Comparison of ENCODE assay signal across 9 cellular contexts in the genomic region with DNA sequence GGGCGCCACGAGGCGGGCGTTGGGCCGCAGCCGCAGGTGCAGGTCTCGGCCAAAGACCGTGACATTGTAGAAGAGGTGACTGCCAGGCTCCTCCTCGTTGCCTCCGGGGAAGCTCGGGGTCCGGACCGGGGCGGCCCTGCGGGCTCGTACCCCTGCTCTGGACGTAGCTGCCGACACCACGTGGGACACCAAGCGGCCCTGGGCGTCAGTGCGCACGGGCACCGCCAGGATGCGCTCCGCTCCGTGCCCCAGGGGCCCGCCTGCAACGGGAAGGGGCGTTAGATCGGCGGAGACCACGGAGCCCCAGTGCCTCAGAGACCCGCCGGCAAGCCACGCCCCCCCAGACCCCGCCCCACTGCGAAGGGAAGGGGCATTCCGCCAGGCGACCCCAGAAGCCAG. TPM values are rescaled to one million over a fixed set of nuclear protein-coding genes. Genes with fewer than 3 reads are reported as not detected.
DNase-seq lines count a peak whose midpoint lies in the region; ATAC-seq, FAIRE-seq and TF ChIP-seq lines count a peak whose summit lies in the region.
"Had no signal": no experiment of that assay in that cellular context is flagged by ENCODE, and none has a peak within 500 bp of the region (broad histone marks: within the 10 kb centered on the region; RNA-seq: fewer than 3 reads in every experiment).

No MANE protein-coding gene starts in this region.

- peaks cover 12% of the 10 kb centered on the region for H4K20me1 ChIP-seq in astrocyte (ENCODE audit: insufficient read depth, low read length)

- H3K36me3 Mint-ChIP-seq in activated CD4-positive, alpha-beta memory T cell treated with anti-CD3 and anti-CD28 coated beads for 36 hours: no peaks in the 10 kb centered on the region
- H3K36me3 Mint-ChIP-seq in activated CD4-positive, alpha-beta memory T cell treated with anti-CD3 and anti-CD28 coated beads, Interleukin-2, amount 10 ng/mL, durations not matched to agents 7 days and 5 days (ENCODE audit: low read depth): no peaks in the 10 kb centered on the region
- H3K36me3 Mint-ChIP-seq in astrocyte (ENCODE audit: low read depth, unreplicated experiment): peaks cover 6% of the 10 kb centered on the region

- no peaks in the 10 kb centered on the region for H3K79me2 ChIP-seq in astrocyte (ENCODE audit: insufficient read depth, low read length)

- no peaks in the 10 kb centered on the region for H3K9me3 Mint-ChIP-seq in activated CD4-positive, alpha-beta memory T cell treated with anti-CD3 and anti-CD28 coated beads for 36 hours
- H3K9me3 Mint-ChIP-seq in activated CD4-positive, alpha-beta memory T cell treated with anti-CD3 and anti-CD28 coated beads, Interleukin-2, amount 10 ng/mL, durations not matched to agents 7 days and 5 days: no peaks in the 10 kb centered on the region
- peaks cover 5% of the 10 kb centered on the region for H3K9me3 Mint-ChIP-seq in astrocyte (ENCODE audit: unreplicated experiment)
- H3K9me3 Mint-ChIP-seq: T-helper 1 cell treated with Interleukin-12 subunit alpha and Interleukin-12 subunit beta and Interleukin-4 antibody, amounts not matched to agents 30 μg/mL and 1 μg/mL, for 36 hours had no signal

- peaks cover 46% of the 10 kb centered on the region for H3K27me3 Mint-ChIP-seq in activated CD4-positive, alpha-beta memory T cell treated with anti-CD3 and anti-CD28 coated beads for 36 hours
- peaks cover 49% of the 10 kb centered on the region for H3K27me3 Mint-ChIP-seq in activated CD4-positive, alpha-beta memory T cell treated with anti-CD3 and anti-CD28 coated beads, Interleukin-2, amount 10 ng/mL, durations not matched to agents 7 days and 5 days
- H3K27me3 Mint-ChIP-seq in astrocyte (ENCODE audit: low read depth, unreplicated experiment): peaks cover 68% of the 10 kb centered on the region

- H3K27ac ChIP-seq in astrocyte (ENCODE audit: low read depth, low read length) (no peak overlapping the region), tibial nerve (peak overlapping the region in 1 of 4 donors; percentile 77)

- TF ChIP-seq CTCF in astrocyte (IDR thresholded peaks at IDR 0.05; ENCODE audit: insufficient read depth, low read depth, low read length): no peak
- TF ChIP-seq CTCF in tibial nerve (IDR thresholded peaks at IDR 0.05): peak; percentile 16 to 80 (median 61)

- POLR2A ChIA-PET in activated CD4-positive, alpha-beta memory T cell treated with anti-CD3 and anti-CD28 coated beads for 36 hours (lab: Charles Lee): interaction anchor here (1.1 kb wide), 1 partner anchor 207 kb away, joined by 3 read pairs; a partner anchor contains a TSS
- POLR2A ChIA-PET in activated CD4-positive, alpha-beta memory T cell treated with anti-CD3 and anti-CD28 coated beads, Interleukin-2, amount 10 ng/mL, durations not matched to agents 7 days and 5 days (lab: Charles Lee): no interaction called here

- peak; percentile 20 for DNase-seq in activated CD4-positive, alpha-beta memory T cell treated with anti-CD3 and anti-CD28 coated beads for 36 hours
- no peak for DNase-seq in activated CD4-positive, alpha-beta memory T cell treated with anti-CD3 and anti-CD28 coated beads, Interleukin-2, amount 10 ng/mL, durations not matched to agents 7 days and 5 days
- DNase-seq in astrocyte (ENCODE audit: low read depth): no peak
- DNase-seq in islet precursor cell: peak; percentile 78
- no peak for DNase-seq in tibial nerve (ENCODE audit: low spot score in 2 of 2)
- no peak for DNase-seq in NCI-H1694 (lab: John Stamatoyannopoulos, UW)

- H3K4me1 Mint-ChIP-seq in activated CD4-positive, alpha-beta memory T cell treated with anti-CD3 and anti-CD28 coated beads for 36 hours (ENCODE audit: low read depth): peaks cover 7% of the 10 kb centered on the region
- H3K4me1 Mint-ChIP-seq in activated CD4-positive, alpha-beta memory T cell treated with anti-CD3 and anti-CD28 coated beads, Interleukin-2, amount 10 ng/mL, durations not matched to agents 7 days and 5 days: peaks cover 6% of the 10 kb centered on the region
- H3K4me1 Mint-ChIP-seq in astrocyte (ENCODE audit: low read depth, unreplicated experiment): peaks cover 12% of the 10 kb centered on the region

- TF ChIP-seq EP300 in tibial nerve (IDR thresholded peaks at IDR 0.05): no peak

- H3K4me2 ChIP-seq in astrocyte (ENCODE audit: low read length): peak overlapping the region; percentile 86

- H2AFZ ChIP-seq in astrocyte (ENCODE audit: low read depth, low read length): peak overlapping the region; percentile 77

- H3K4me3 ChIP-seq in astrocyte (ENCODE audit: insufficient read depth, low read depth, low read length) (peak overlapping the region; percentile 60), tibial nerve (peak overlapping the region; percentile 44 to 78 (median 60))

- H3K27ac Mint-ChIP-seq in activated CD4-positive, alpha-beta memory T cell treated with anti-CD3 and anti-CD28 coated beads for 36 hours: no peak overlapping the region
- no peak overlapping the region for H3K27ac Mint-ChIP-seq in activated CD4-positive, alpha-beta memory T cell treated with anti-CD3 and anti-CD28 coated beads, Interleukin-2, amount 10 ng/mL, durations not matched to agents 7 days and 5 days
- no peak overlapping the region for H3K27ac Mint-ChIP-seq in astrocyte (ENCODE audit: unreplicated experiment)
- H3K27ac Mint-ChIP-seq: T-helper 1 cell treated with Interleukin-12 subunit alpha and Interleukin-12 subunit beta and Interleukin-4 antibody, amounts not matched to agents 30 μg/mL and 1 μg/mL, for 36 hours had no signal

- ATAC-seq in GM19351 (IDR thresholded peaks at IDR 0.05; ENCODE audit: unreplicated experiment) (no peak), GM18870 (IDR thresholded peaks at IDR 0.05; ENCODE audit: unreplicated experiment) (no peak)

- no peak for FAIRE-seq in astrocyte (lab: Jason Lieb, UNC)

- peaks cover 3% of the 10 kb centered on the region for H3K27me3 ChIP-seq in astrocyte (ENCODE audit: insufficient read depth, low read length)
- H3K27me3 ChIP-seq in tibial nerve: peaks cover 0 to 8% of the 10 kb centered on the region in 2 donors

- CTCF ChIA-PET in activated CD4-positive, alpha-beta memory T cell treated with anti-CD3 and anti-CD28 coated beads for 36 hours (lab: Charles Lee): interaction anchor here (0.6 to 1.3 kb wide), 2 partner anchors 150 to 1337 kb away, joined by 3 to 4 read pairs; no protein-coding TSS in a partner anchor
- CTCF ChIA-PET in activated CD4-positive, alpha-beta memory T cell treated with anti-CD3 and anti-CD28 coated beads, Interleukin-2, amount 10 ng/mL, durations not matched to agents 7 days and 5 days (lab: Charles Lee): no interaction called here

- WGBS in tibial nerve, 2 donors: 0 to 9% methylated on average over 11 to 19 of the region's 40 CpGs

- H3K9me3 ChIP-seq in astrocyte (ENCODE audit: insufficient read depth, low read depth, low read length) (no peaks in the 10 kb centered on the region), tibial nerve (no peaks in the 10 kb centered on the region)

- no peak overlapping the region for H3K4me3 Mint-ChIP-seq in activated CD4-positive, alpha-beta memory T cell treated with anti-CD3 and anti-CD28 coated beads for 36 hours
- H3K4me3 Mint-ChIP-seq in activated CD4-positive, alpha-beta memory T cell treated with anti-CD3 and anti-CD28 coated beads, Interleukin-2, amount 10 ng/mL, durations not matched to agents 7 days and 5 days: no peak overlapping the region
- peak overlapping the region; percentile 85 for H3K4me3 Mint-ChIP-seq in astrocyte (ENCODE audit: unreplicated experiment)
- H3K4me3 Mint-ChIP-seq: T-helper 1 cell treated with Interleukin-12 subunit alpha and Interleukin-12 subunit beta and Interleukin-4 antibody, amounts not matched to agents 30 μg/mL and 1 μg/mL, for 36 hours had no signal

- H3K9ac ChIP-seq in astrocyte (ENCODE audit: low read length): peak overlapping the region; percentile 63

- H3K4me1 ChIP-seq in astrocyte (ENCODE audit: insufficient read depth, low read length): peaks cover 9% of the 10 kb centered on the region
- H3K4me1 ChIP-seq in tibial nerve: peaks cover 0 to 35% (median 14%) of the 10 kb centered on the region in 4 donors

- H3K36me3 ChIP-seq in astrocyte (ENCODE audit: insufficient read depth, low read length) (no peaks in the 10 kb centered on the region), tibial nerve (no peaks in the 10 kb centered on the region)

- no peak for TF ChIP-seq POLR2A in tibial nerve (IDR thresholded peaks at IDR 0.05)

- intact Hi-C loops in activated CD4-positive, alpha-beta memory T cell treated with anti-CD3 and anti-CD28 coated beads for 36 hours (cut with micrococcal nuclease): no loop called here

RNA-seq across cellular contexts. Expression of a gene that starts 1.4 kb away (rescaled TPM):
- not detected for total RNA-seq in activated CD4-positive, alpha-beta memory T cell treated with anti-CD3 and anti-CD28 coated beads for 36 hours
- not detected for total RNA-seq in activated CD4-positive, alpha-beta memory T cell treated with anti-CD3 and anti-CD28 coated beads, Interleukin-2, amount 10 ng/mL, durations not matched to agents 7 days and 5 days
- 18.8 and 26.6 TPM in 2 replicates for total RNA-seq in astrocyte
- total RNA-seq in tibial nerve: 10 to 100 TPM; 23.2 to 58.8 (median 47.2) TPM

Comparison
In these comparisons a context has a peak if more than half of its experiments do, and no peak if none do; other contexts are left out.
1. DNase-seq: peak in activated CD4-positive, alpha-beta memory T cell treated with anti-CD3 and anti-CD28 coated beads for 36 hours (single experiment) and islet precursor cell (single experiment); none in activated CD4-positive, alpha-beta memory T cell treated with anti-CD3 and anti-CD28 coated beads, Interleukin-2, amount 10 ng/mL, durations not matched to agents 7 days and 5 days (single experiment), astrocyte (single experiment), tibial nerve (0 of 2) and NCI-H1694 (single experiment).
2. RNA of a gene that starts 1.4 kb away (total RNA-seq): 23.2 to 58.8 TPM in tibial nerve and 18.8 to 26.6 TPM in astrocyte; not detected in activated CD4-positive, alpha-beta memory T cell treated with anti-CD3 and anti-CD28 coated beads for 36 hours and not detected in activated CD4-positive, alpha-beta memory T cell treated with anti-CD3 and anti-CD28 coated beads, Interleukin-2, amount 10 ng/mL, durations not matched to agents 7 days and 5 days; every median in the first group is over 10 times any median in the second.